ENCODE assay signal across 18 cellular contexts in the genomic region with DNA sequence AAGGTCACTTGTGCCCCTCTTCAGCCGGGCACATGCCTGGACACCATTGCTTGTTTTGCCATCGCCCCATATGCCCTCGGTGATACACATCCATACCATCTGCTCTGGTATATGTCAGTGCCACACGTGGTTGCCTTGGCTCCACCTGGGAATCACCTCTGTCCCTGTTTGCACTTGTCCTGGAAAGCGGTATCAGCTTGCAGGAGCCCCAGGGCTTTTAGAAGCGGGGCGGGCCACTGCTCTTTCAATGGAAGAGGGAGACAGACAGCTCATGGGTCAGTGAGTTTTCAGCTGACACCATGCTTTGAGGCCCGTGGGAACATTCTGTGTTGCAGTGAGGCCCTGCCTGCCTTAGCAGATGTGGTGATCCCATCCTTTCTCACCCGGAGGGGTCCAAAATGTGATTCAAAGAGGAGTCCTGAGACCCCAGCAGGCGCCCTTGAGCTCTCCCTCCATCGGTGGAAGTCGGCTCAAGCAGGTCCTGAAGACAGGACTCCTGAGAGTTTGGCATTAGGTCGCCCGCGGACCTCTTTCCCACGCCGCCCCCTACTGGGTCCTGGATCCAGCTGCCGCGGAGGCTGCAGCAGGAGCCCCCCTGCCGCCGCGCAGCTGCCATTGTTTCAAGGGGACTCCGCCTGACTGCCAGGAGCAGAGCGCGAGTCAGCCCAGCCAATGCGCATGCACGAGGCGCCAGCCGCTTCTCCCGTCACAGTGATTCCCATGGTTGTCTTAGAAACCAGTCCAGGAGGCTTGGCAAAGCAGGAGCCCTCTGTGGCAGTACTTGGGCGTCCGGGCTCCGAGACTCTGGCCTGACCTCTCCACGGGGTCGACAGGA.
DNase-seq lines count a peak whose midpoint lies in the region; ATAC-seq and TF ChIP-seq lines count a peak whose summit lies in the region.
"Had no signal": no experiment of that assay in that cellular context is flagged by ENCODE, and none has a peak within 500 bp of the region (broad histone marks: within the 10 kb centered on the region; RNA-seq: fewer than 3 reads in every experiment).

No MANE protein-coding gene starts in this region.

- no peak for TF ChIP-seq CTCF in upper lobe of right lung (IDR thresholded peaks at IDR 0.05)

- no peaks in the 10 kb centered on the region for H3K27me3 ChIP-seq in upper lobe of right lung
- H3K27me3 ChIP-seq: MG63 had no signal

- no peaks in the 10 kb centered on the region for H3K9me3 ChIP-seq in upper lobe of right lung
- H3K9me3 ChIP-seq: HAP-1, MG63 had no signal

- no peak for ATAC-seq in upper lobe of right lung
- ATAC-seq in GM18519 (IDR thresholded peaks at IDR 0.05; ENCODE audit: low FRiP score, unreplicated experiment): no peak
- ATAC-seq in GM21825 (IDR thresholded peaks at IDR 0.05; ENCODE audit: unreplicated experiment): no peak

- intact Hi-C loops in upper lobe of right lung (cut with DNase I): no loop called here

- H3K36me3 ChIP-seq in upper lobe of right lung: no peaks in the 10 kb centered on the region
- H3K36me3 ChIP-seq: HAP-1, MG63 had no signal

- H3K4me1 ChIP-seq in upper lobe of right lung: no peaks in the 10 kb centered on the region
- H3K4me1 ChIP-seq: HAP-1 had no signal

- no peak overlapping the region for H3K27ac ChIP-seq in upper lobe of right lung
- H3K27ac ChIP-seq: C4-2B had no signal

- DNase-seq in NCI-H146 (lab: John Stamatoyannopoulos, UW) (peak; percentile 18), NCI-H146 treated with DMSO at 0.1 percent for 48 hours (lab: John Stamatoyannopoulos, UW; ENCODE audit: unreplicated experiment) (no peak), NCI-H1930 (lab: John Stamatoyannopoulos, UW) (peak; percentile 3 to 8), NCI-H748 treated with DMSO at 0.1 percent for 48 hours (lab: John Stamatoyannopoulos, UW) (peak; percentile 84), upper lobe of right lung (peak; percentile 59), NCI-H2107 treated with DMSO at 0.1 percent for 48 hours (lab: John Stamatoyannopoulos, UW; ENCODE audit: unreplicated experiment) (no peak)
- DNase-seq: IMR-90; Karpas-422; MG63; NCI-H1092 treated with DMSO at 0.1 percent for 48 hours; NCI-H2029 treated with DMSO at 0.1 percent for 48 hours; NCI-H510A; NK-92 treated with Interleukin-12 subunit alpha and Interleukin-12 subunit beta, amount 100 ng/mL, for 24 hours; SHP77 had no signal

- H3K4me3 ChIP-seq in upper lobe of right lung: no peak overlapping the region
- H3K4me3 ChIP-seq: HAP-1, MG63 had no signal

Comparison
In these comparisons a context has a peak if more than half of its experiments do, and no peak if none do; other contexts are left out.
1. DNase-seq: peak in NCI-H146 (single experiment), NCI-H1930 (2 of 2), NCI-H748 treated with DMSO at 0.1 percent for 48 hours (single experiment) and upper lobe of right lung (single experiment); none in NCI-H146 treated with DMSO at 0.1 percent for 48 hours (single experiment) and NCI-H2107 treated with DMSO at 0.1 percent for 48 hours (single experiment).